Comparison of ENCODE assay signal across 7 cellular contexts in genomic region chr16:70148453-70148852, GRCh38. TPM values are rescaled to one million over a fixed set of nuclear protein-coding genes. Genes with fewer than 3 reads are reported as not detected.
"Had no signal": no experiment of that assay in that cellular context is flagged by ENCODE, and none has a peak within 500 bp of the region (broad histone marks: within the 10 kb centered on the region; RNA-seq: fewer than 3 reads in every experiment).

No MANE protein-coding gene starts in this region.

RNA-seq across cellular contexts. Expression of gene CLEC18C, which starts 25.1 kb away (rescaled TPM):
- total RNA-seq: osteocyte, sigmoid colon, suprapubic skin, upper lobe of right lung, urinary bladder had no signal
- polyA plus RNA-seq: naive thymus-derived CD8-positive, alpha-beta T cell; right cardiac atrium had no signal
